1 cellular context compared by ENCODE assay signal in genomic region chr2:235394278-235394828, GRCh38.
TF ChIP-seq lines count a peak whose summit lies in the region.

No MANE protein-coding gene starts in this region.

TF ChIP-seq in K562, 482 proteins besides CTCF, POLR2A, EP300 and RAD21 (continued from another document and continues in another):
- no peak for TF ChIP-seq ARID4B (CRISPR knock-in tag; IDR thresholded peaks at IDR 0.05)
- TF ChIP-seq RBM39 (optimal IDR thresholded peaks at IDR 0.05; ENCODE audit: low read depth, low read length) = no peak
- TF ChIP-seq ZNF512 (tag; IDR thresholded peaks at IDR 0.05) = no peak
- no peak for TF ChIP-seq RBM34 (IDR thresholded peaks at IDR 0.05; ENCODE audit: borderline replicate concordance, insufficient read depth, low read length)
- TF ChIP-seq EGR1 (conservative IDR thresholded peaks at IDR 0.05) = no peak
- TF ChIP-seq MNT (conservative IDR thresholded peaks at IDR 0.05) = no peak
- no peak for TF ChIP-seq FOXK2 (conservative IDR thresholded peaks at IDR 0.05 in 1 of 2, IDR thresholded peaks at IDR 0.05 in 1 of 2; ENCODE audit: low read depth in 2 of 2)
- peak; percentile 39; the same call in 1 of the 2 replicates for TF ChIP-seq MYC (IDR thresholded peaks at IDR 0.05; ENCODE audit: low read depth, low read length)
- TF ChIP-seq MYC (CRISPR knock-in tag; IDR thresholded peaks at IDR 0.05; ENCODE audit: borderline replicate concordance, low read depth) = no peak
- TF ChIP-seq NCOR1 (IDR thresholded peaks at IDR 0.05) = no peak
- TF ChIP-seq ETV5 (CRISPR knock-in tag; IDR thresholded peaks at IDR 0.05; ENCODE audit: low read depth) = no peak
- TF ChIP-seq SMAD1 (IDR thresholded peaks at IDR 0.05; ENCODE audit: low read depth, low read length, partially characterized antibody) = no peak
- no peak for TF ChIP-seq ETS2 (tag; IDR thresholded peaks at IDR 0.05; ENCODE audit: borderline replicate concordance, poor library complexity, severe bottlenecking)
- no peak for TF ChIP-seq YY1 (IDR thresholded peaks at IDR 0.05; ENCODE audit: borderline replicate concordance in 1 of 3, control insufficient read depth in 1 of 3, extremely low read depth in 1 of 3, insufficient read depth in 3 of 3, insufficient read length in 1 of 3, insufficient replicate concordance in 2 of 3, low read depth in 1 of 3, low read length in 2 of 3)
- TF ChIP-seq TEAD4 (IDR thresholded peaks at IDR 0.05; ENCODE audit: low read length) = peak; percentile 18; the same call in 1 of the 2 replicates
- no peak for TF ChIP-seq TEAD4 (CRISPR knock-in tag; IDR thresholded peaks at IDR 0.05; ENCODE audit: borderline replicate concordance)
- no peak for TF ChIP-seq YBX1 (IDR thresholded peaks at IDR 0.05)
- TF ChIP-seq JUN (IDR thresholded peaks at IDR 0.05; ENCODE audit: borderline replicate concordance, low read depth, low read length) = peak; percentile 35; the same call in 1 of the 2 replicates
- no peak for TF ChIP-seq JUN (CRISPR knock-in tag; IDR thresholded peaks at IDR 0.05; ENCODE audit: borderline replicate concordance)
- TF ChIP-seq VEZF1 (CRISPR knock-in tag; IDR thresholded peaks at IDR 0.05) = peak; percentile 19; the same call in 1 of the 2 replicates
- no peak for TF ChIP-seq BRD9 (IDR thresholded peaks at IDR 0.05; ENCODE audit: low read depth, partially characterized antibody)
- TF ChIP-seq HBP1 (CRISPR knock-in tag; IDR thresholded peaks at IDR 0.05) = no peak
- TF ChIP-seq MCM3 (IDR thresholded peaks at IDR 0.05) = no peak
- TF ChIP-seq SP2 (IDR thresholded peaks at IDR 0.05; ENCODE audit: extremely low read depth, low read depth, low read length, poor library complexity, severe bottlenecking) = no peak
- no peak for TF ChIP-seq POLR2AphosphoS5 (IDR thresholded peaks at IDR 0.05; ENCODE audit: control insufficient read depth, insufficient read depth, low read depth, low read length)
- no peak for TF ChIP-seq STAG1 (CRISPR knock-in tag; IDR thresholded peaks at IDR 0.05; ENCODE audit: borderline replicate concordance)
- TF ChIP-seq HNRNPH1 (optimal IDR thresholded peaks at IDR 0.05; ENCODE audit: low read depth, low read length) = no peak
- no peak for TF ChIP-seq KLF16 (IDR thresholded peaks at IDR 0.05)
- TF ChIP-seq U2AF1 (optimal IDR thresholded peaks at IDR 0.05; ENCODE audit: low read depth, low read length) = no peak
- no peak for TF ChIP-seq THRA (IDR thresholded peaks at IDR 0.05)
- TF ChIP-seq NR2C2 (CRISPR knock-in tag; IDR thresholded peaks at IDR 0.05) = no peak
- TF ChIP-seq NR2C2 (tag; IDR thresholded peaks at IDR 0.05) = peak; percentile 29; the same call in 1 of the 2 replicates
- 0 out of 2 replicates have a peak, but pooled peaks have one; percentile 12 for TF ChIP-seq RNF2 (IDR thresholded peaks at IDR 0.05)
- TF ChIP-seq E2F4 (CRISPR knock-in tag; IDR thresholded peaks at IDR 0.05; ENCODE audit: low read depth) = no peak
- no peak for TF ChIP-seq ZBTB5 (IDR thresholded peaks at IDR 0.05)
- no peak for TF ChIP-seq DEAF1 (CRISPR knock-in tag; IDR thresholded peaks at IDR 0.05)
- no peak for TF ChIP-seq NFE2 (IDR thresholded peaks at IDR 0.05; ENCODE audit: low read depth)
- TF ChIP-seq CLOCK (CRISPR knock-in tag; IDR thresholded peaks at IDR 0.05; ENCODE audit: borderline replicate concordance) = no peak
